ENCODE assay signal across 1 cellular context in genomic region chr6:15661815-15662245, GRCh38.
TF ChIP-seq lines count a peak whose summit lies in the region.

No MANE protein-coding gene starts in this region.

TF ChIP-seq in K562, 482 proteins besides CTCF, POLR2A, EP300 and RAD21 (continued from another document):
- TF ChIP-seq JUN (IDR thresholded peaks at IDR 0.05; ENCODE audit: borderline replicate concordance, low read depth, low read length), result peak; percentile 4; the same call in 1 of the 2 replicates
- TF ChIP-seq JUN (CRISPR knock-in tag; IDR thresholded peaks at IDR 0.05; ENCODE audit: borderline replicate concordance), result no peak
- TF ChIP-seq RBBP5 (IDR thresholded peaks at IDR 0.05; ENCODE audit: borderline replicate concordance, insufficient read depth, low read length, poor library complexity, severe bottlenecking), result no peak
- TF ChIP-seq CUX1 (CRISPR knock-in tag; IDR thresholded peaks at IDR 0.05), result no peak
